19 cellular contexts compared by ENCODE assay signal in genomic region chr5:136040746-136041415, GRCh38. TPM values are rescaled to one million over a fixed set of nuclear protein-coding genes. Genes with fewer than 3 reads are reported as not detected.
DNase-seq lines count a peak whose midpoint lies in the region; ATAC-seq, FAIRE-seq and TF ChIP-seq lines count a peak whose summit lies in the region.
"Had no signal": no experiment of that assay in that cellular context is flagged by ENCODE, and none has a peak within 500 bp of the region (broad histone marks: within the 10 kb centered on the region; RNA-seq: fewer than 3 reads in every experiment).

No MANE protein-coding gene starts in this region.

- ATAC-seq in HG03135 (IDR thresholded peaks at IDR 0.05; ENCODE audit: unreplicated experiment) = no peak
- ATAC-seq: effector memory CD8-positive, alpha-beta T cell; gastrocnemius medialis; natural killer cell treated with Interleukin-12 subunit alpha and Interleukin-12 subunit beta and Interleukin-15 and Interleukin-18, amount 100 ng/mL, for 72 hours; T-cell had no signal

- H3K27ac Mint-ChIP-seq in astrocyte (ENCODE audit: unreplicated experiment) = peak overlapping the region; percentile 70
- H3K27ac Mint-ChIP-seq: activated CD4-positive, alpha-beta T cell treated with anti-CD3 and anti-CD28 coated beads, Interleukin-2, amount 10 ng/mL, durations not matched to agents 7 days and 5 days; natural killer cell treated with Interleukin-12 subunit alpha and Interleukin-12 subunit beta and Interleukin-15 and Interleukin-18, amount 100 ng/mL, for 72 hours; T-cell; type B pancreatic cell had no signal

- no peak for FAIRE-seq in astrocyte (lab: Jason Lieb, UNC)

- no peak for TF ChIP-seq CTCF in astrocyte (IDR thresholded peaks at IDR 0.05; ENCODE audit: insufficient read depth, low read depth, low read length)

- H3K27ac ChIP-seq in astrocyte (ENCODE audit: low read depth, low read length) = peak overlapping the region; percentile 69
- H3K27ac ChIP-seq: 22Rv1, gastrocnemius medialis had no signal

- no peak overlapping the region for H3K4me2 ChIP-seq in astrocyte (ENCODE audit: low read length)

- peak overlapping the region; percentile 58 for H3K9ac ChIP-seq in astrocyte (ENCODE audit: low read length)

- DNase-seq in DMS 273 (lab: John Stamatoyannopoulos, UW; ENCODE audit: unreplicated experiment) (peak; percentile 17), DMS 273 treated with DMSO at 0.1 percent for 48 hours (lab: John Stamatoyannopoulos, UW) (no peak), M059J (ENCODE audit: low read depth) (peak; percentile 89), astrocyte (ENCODE audit: low read depth) (no peak), renal cortical epithelial cell (ENCODE audit: low read depth) (peak; percentile 66), T1000 (lab: John Stamatoyannopoulos, UW) (no peak), islet precursor cell (no peak)
- DNase-seq: activated CD4-positive, alpha-beta T cell treated with anti-CD3 and anti-CD28 coated beads, Interleukin-2, amount 10 ng/mL, durations not matched to agents 7 days and 5 days; effector memory CD8-positive, alpha-beta T cell; gastrocnemius medialis; HCEC 1CT; kidney glomerular epithelial cell; NCI-H146; NCI-H748 treated with DMSO at 0.1 percent for 48 hours; T-cell had no signal

- H3K36me3 ChIP-seq in astrocyte (ENCODE audit: insufficient read depth, low read length) = peaks cover 52% of the 10 kb centered on the region
- H3K36me3 ChIP-seq: gastrocnemius medialis had no signal

- H3K4me3 ChIP-seq in astrocyte (ENCODE audit: insufficient read depth, low read depth, low read length) = no peak overlapping the region
- H3K4me3 ChIP-seq: gastrocnemius medialis had no signal

- H3K27me3 ChIP-seq in astrocyte (ENCODE audit: insufficient read depth, low read length) = no peaks in the 10 kb centered on the region
- H3K27me3 ChIP-seq: gastrocnemius medialis had no signal

- no peaks in the 10 kb centered on the region for H3K27me3 Mint-ChIP-seq in astrocyte (ENCODE audit: low read depth, unreplicated experiment)
- H3K27me3 Mint-ChIP-seq: effector memory CD8-positive, alpha-beta T cell had no signal

- H3K36me3 Mint-ChIP-seq in astrocyte (ENCODE audit: low read depth, unreplicated experiment) = peaks cover 66% of the 10 kb centered on the region

- H2AFZ ChIP-seq in astrocyte (ENCODE audit: low read depth, low read length) = no peak overlapping the region

- peaks cover 14% of the 10 kb centered on the region for H3K9me3 Mint-ChIP-seq in astrocyte (ENCODE audit: unreplicated experiment)
- H3K9me3 Mint-ChIP-seq: activated CD4-positive, alpha-beta T cell treated with anti-CD3 and anti-CD28 coated beads, Interleukin-2, amount 10 ng/mL, durations not matched to agents 7 days and 5 days; effector memory CD8-positive, alpha-beta T cell; natural killer cell treated with Interleukin-12 subunit alpha and Interleukin-12 subunit beta and Interleukin-15 and Interleukin-18, amount 100 ng/mL, for 72 hours; T-cell; type B pancreatic cell had no signal

- no peak overlapping the region for H3K4me3 Mint-ChIP-seq in astrocyte (ENCODE audit: unreplicated experiment)
- H3K4me3 Mint-ChIP-seq: activated CD4-positive, alpha-beta T cell treated with anti-CD3 and anti-CD28 coated beads, Interleukin-2, amount 10 ng/mL, durations not matched to agents 7 days and 5 days; effector memory CD8-positive, alpha-beta T cell; natural killer cell treated with Interleukin-12 subunit alpha and Interleukin-12 subunit beta and Interleukin-15 and Interleukin-18, amount 100 ng/mL, for 72 hours; T-cell; type B pancreatic cell had no signal

- peaks cover 65% of the 10 kb centered on the region for H3K4me1 ChIP-seq in astrocyte (ENCODE audit: insufficient read depth, low read length)

- H3K4me1 Mint-ChIP-seq in astrocyte (ENCODE audit: low read depth, unreplicated experiment) = peaks cover 41% of the 10 kb centered on the region

- H3K79me2 ChIP-seq in astrocyte (ENCODE audit: insufficient read depth, low read length) = peaks cover 72% of the 10 kb centered on the region

- no peaks in the 10 kb centered on the region for H3K9me3 ChIP-seq in astrocyte (ENCODE audit: insufficient read depth, low read depth, low read length)
- H3K9me3 ChIP-seq: gastrocnemius medialis had no signal

- peaks cover 54% of the 10 kb centered on the region for H4K20me1 ChIP-seq in astrocyte (ENCODE audit: insufficient read depth, low read length)

RNA-seq across cellular contexts. Expression of gene TGFBI, which starts 12.1 kb away (rescaled TPM):
- total RNA-seq in M059J (2014; rRNA removed; shearing (Covaris generic)) = 567 and 744 TPM in 2 replicates
- total RNA-seq in astrocyte (1,145 and 1,862 TPM in 2 replicates), renal cortical epithelial cell (468 and 692 TPM in 2 replicates)
- total RNA-seq: natural killer cell treated with Interleukin-12 subunit alpha and Interleukin-12 subunit beta and Interleukin-15 and Interleukin-18, amount 100 ng/mL, for 72 hours had no signal

Comparison
In these comparisons a context has a peak if more than half of its experiments do, and no peak if none do; other contexts are left out.
1. DNase-seq: peak in DMS 273 (single experiment), M059J (single experiment) and renal cortical epithelial cell (single experiment); none in DMS 273 treated with DMSO at 0.1 percent for 48 hours (single experiment), astrocyte (single experiment), T1000 (single experiment) and islet precursor cell (single experiment).